ENCODE assay signal across 23 cellular contexts in genomic region chr11:12705874-12706273, GRCh38. TPM values are rescaled to one million over a fixed set of nuclear protein-coding genes. Genes with fewer than 3 reads are reported as not detected.
A peak's percentile ranks its signal among the peaks of the same experiment; 100 is the strongest.
DNase-seq lines count a peak whose midpoint lies in the region; ATAC-seq and TF ChIP-seq lines count a peak whose summit lies in the region.
"Had no signal": no experiment of that assay in that cellular context is flagged by ENCODE, and none has a peak within 500 bp of the region (broad histone marks: within the 10 kb centered on the region; RNA-seq: fewer than 3 reads in every experiment).

No MANE protein-coding gene starts in this region.

- no peak overlapping the region for H2AFZ ChIP-seq in KMS-11 (ENCODE audit: low read depth)

- no peaks in the 10 kb centered on the region for H3K9me3 Mint-ChIP-seq in activated T-cell treated with anti-CD3 and anti-CD28 coated beads, Interleukin-2, amount 50 U/mL, for 24 hours
- H3K9me3 Mint-ChIP-seq: nephron; T-helper 1 cell treated with Interleukin-12 subunit alpha and Interleukin-12 subunit beta and Interleukin-4 antibody, amounts not matched to agents 30 μg/mL and 1 μg/mL, for 36 hours had no signal

- peak overlapping the region; percentile 67 for H3K4me2 ChIP-seq in KMS-11

- no peak overlapping the region for H3K4me3 Mint-ChIP-seq in activated T-cell treated with anti-CD3 and anti-CD28 coated beads, Interleukin-2, amount 50 U/mL, for 24 hours
- H3K4me3 Mint-ChIP-seq: IgD-negative memory B cell; nephron; T-helper 1 cell treated with Interleukin-12 subunit alpha and Interleukin-12 subunit beta and Interleukin-4 antibody, amounts not matched to agents 30 μg/mL and 1 μg/mL, for 36 hours had no signal

- TF ChIP-seq CTCF in KMS-11 (conservative IDR thresholded peaks at IDR 0.05; ENCODE audit: low read depth, low read length) (no peak), GM13976 (IDR thresholded peaks at IDR 0.05; ENCODE audit: borderline replicate concordance, control extremely low read depth, extremely low read depth, insufficient read depth, missing control alignments) (no peak)

- peaks cover 85% of the 10 kb centered on the region for H3K27me3 Mint-ChIP-seq in activated T-cell treated with anti-CD3 and anti-CD28 coated beads, Interleukin-2, amount 50 U/mL, for 24 hours

- peaks cover 81% of the 10 kb centered on the region for H3K4me1 ChIP-seq in KMS-11 (ENCODE audit: low read depth, poor library complexity, severe bottlenecking)

- no peak overlapping the region for H3K27ac Mint-ChIP-seq in activated T-cell treated with anti-CD3 and anti-CD28 coated beads, Interleukin-2, amount 50 U/mL, for 24 hours
- H3K27ac Mint-ChIP-seq: IgD-negative memory B cell; nephron; T-helper 1 cell treated with Interleukin-12 subunit alpha and Interleukin-12 subunit beta and Interleukin-4 antibody, amounts not matched to agents 30 μg/mL and 1 μg/mL, for 36 hours had no signal

- H3K9ac ChIP-seq in KMS-11 = peak overlapping the region; percentile 53; the same call in 1 of the 2 replicates

- H3K4me3 ChIP-seq in KMS-11 (IDR thresholded peaks at IDR 0.05; ENCODE audit: insufficient read depth, low read depth, low read length) = no peak overlapping the region
- H3K4me3 ChIP-seq: coronary artery, esophagus squamous epithelium, heart left ventricle, MG63, mucosa of descending colon, ovary, right atrium auricular region, thyroid gland had no signal

- in situ Hi-C loops in GM13976 (cut with MboI; ENCODE audit: low sequenced_read_pairs, unreplicated experiment) = no loop called here

- no peaks in the 10 kb centered on the region for H3K36me3 Mint-ChIP-seq in activated T-cell treated with anti-CD3 and anti-CD28 coated beads, Interleukin-2, amount 50 U/mL, for 24 hours (ENCODE audit: low read depth)
- H3K36me3 Mint-ChIP-seq: IgD-negative memory B cell had no signal

- H3K27me3 ChIP-seq in KMS-11 (ENCODE audit: insufficient read depth, low read depth) = no peaks in the 10 kb centered on the region
- H3K27me3 ChIP-seq: esophagus squamous epithelium, heart left ventricle, MG63, ovary, right atrium auricular region, thyroid gland had no signal

- ATAC-seq in sciatic nerve = peak; percentile 51
- ATAC-seq: mucosa of descending colon; stimulated activated naive CD8-positive, alpha-beta T cell treated with anti-CD3 and anti-CD28 coated beads, Interleukin-15, Interleukin-2, amounts not matched to agents 100 U/mL and 50 U/mL, for 24 hours had no signal

- no peaks in the 10 kb centered on the region; the same call in 1 of the 2 replicates for H4K20me1 ChIP-seq in KMS-11 (ENCODE audit: insufficient read depth)

- H3K4me1 Mint-ChIP-seq in activated T-cell treated with anti-CD3 and anti-CD28 coated beads, Interleukin-2, amount 50 U/mL, for 24 hours (ENCODE audit: low read depth) = no peaks in the 10 kb centered on the region

- intact Hi-C loops in sciatic nerve (cut with DNase I) = no loop called here

- peak overlapping the region; percentile 91 for H3K27ac ChIP-seq in KMS-11
- H3K27ac ChIP-seq: coronary artery, ovary, thyroid gland had no signal

- H3K36me3 ChIP-seq in KMS-11 (ENCODE audit: insufficient read depth) = no peaks in the 10 kb centered on the region
- H3K36me3 ChIP-seq: esophagus squamous epithelium, heart left ventricle, ovary, right atrium auricular region, thyroid gland had no signal

- H3K79me2 ChIP-seq in KMS-11 (ENCODE audit: insufficient read depth, low read depth) = peaks cover 84% of the 10 kb centered on the region

- peak; percentile 84 for DNase-seq in amniotic epithelial cell (ENCODE audit: low read depth)
- DNase-seq in fibroblast of the conjunctiva (ENCODE audit: low read depth) = peak; percentile 29
- DNase-seq in sciatic nerve (ENCODE audit: low spot score) = no peak
- DNase-seq in NCI-H226 = no peak
- DNase-seq in GM13976 (ENCODE audit: low spot score) = no peak
- no peak for DNase-seq in activated T-cell treated with anti-CD3 and anti-CD28 coated beads, Interleukin-2, amount 50 U/mL, for 24 hours
- DNase-seq in NCI-H774 (lab: John Stamatoyannopoulos, UW) = no peak
- DNase-seq: activated gamma-delta T cell treated with Interleukin-2 at 50 U/mL for 16 hours; EL; esophagus squamous epithelium; heart left ventricle; MG63; mucosa of descending colon; NCI-H1417 treated with DMSO at 0.1 percent for 48 hours; ovary; stimulated activated naive CD8-positive, alpha-beta T cell treated with anti-CD3 and anti-CD28 coated beads, Interleukin-15, Interleukin-2, amounts not matched to agents 100 U/mL and 50 U/mL, for 24 hours; thyroid gland had no signal

RNA-seq across cellular contexts. Expression of gene TEAD1, which starts 31.7 kb away (rescaled TPM):
- 141 TPM for total RNA-seq in sciatic nerve

Comparison
In these comparisons a context has a peak if more than half of its experiments do, and no peak if none do; other contexts are left out.
1. DNase-seq: peak in amniotic epithelial cell (single experiment) and fibroblast of the conjunctiva (single experiment); none in sciatic nerve (single experiment), NCI-H226 (single experiment), GM13976 (single experiment), activated T-cell treated with anti-CD3 and anti-CD28 coated beads, Interleukin-2, amount 50 U/mL, for 24 hours (single experiment) and NCI-H774 (single experiment).